20 cellular contexts compared by ENCODE assay signal in the genomic region with DNA sequence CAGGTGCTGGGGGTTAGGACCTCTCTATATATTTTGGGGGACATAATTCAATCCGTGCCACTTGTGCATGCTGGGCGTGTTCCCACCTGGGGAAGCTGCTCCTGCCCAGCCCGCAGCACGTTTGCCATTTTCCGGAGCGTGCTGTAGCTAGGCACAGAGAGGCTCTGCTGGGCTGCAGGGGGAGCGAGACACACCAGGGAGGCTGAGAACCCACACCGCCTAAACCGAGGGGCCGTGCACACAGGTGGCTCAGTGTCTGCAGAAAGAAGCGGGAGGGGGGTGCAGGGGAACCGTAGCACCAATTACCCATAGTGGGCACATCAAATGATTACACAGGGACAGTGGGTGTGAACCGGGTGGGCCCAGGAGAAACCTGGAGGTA. TPM values are rescaled to one million over a fixed set of nuclear protein-coding genes. Genes with fewer than 3 reads are reported as not detected.
DNase-seq lines count a peak whose midpoint lies in the region; ATAC-seq and TF ChIP-seq lines count a peak whose summit lies in the region.
"Had no signal": no experiment of that assay in that cellular context is flagged by ENCODE, and none has a peak within 500 bp of the region (broad histone marks: within the 10 kb centered on the region; RNA-seq: fewer than 3 reads in every experiment).

No MANE protein-coding gene starts in this region.

- no peaks in the 10 kb centered on the region for H3K79me2 ChIP-seq in PC-3 (ENCODE audit: low read length)

- no peak overlapping the region for H3K4me3 Mint-ChIP-seq in T-helper 17 cell
- H3K4me3 Mint-ChIP-seq in natural killer cell treated with Interleukin-12 subunit alpha and Interleukin-12 subunit beta and Interleukin-15 and Interleukin-18, amount 100 ng/mL, for 72 hours, result peak overlapping the region; percentile 93
- H3K4me3 Mint-ChIP-seq: H9 had no signal

- no peaks in the 10 kb centered on the region for H3K9me3 ChIP-seq in T-helper 17 cell (ENCODE audit: control insufficient read depth, low read length, poor library complexity, severe bottlenecking)
- H3K9me3 ChIP-seq in aorta (ENCODE audit: control insufficient read depth, low read length), result no peaks in the 10 kb centered on the region
- H3K9me3 ChIP-seq in PC-3 (ENCODE audit: low read length), result no peaks in the 10 kb centered on the region
- H3K9me3 ChIP-seq: MG63 had no signal

- H3K4me1 Mint-ChIP-seq in T-helper 17 cell, result peaks cover 26% of the 10 kb centered on the region
- H3K4me1 Mint-ChIP-seq in natural killer cell treated with Interleukin-12 subunit alpha and Interleukin-12 subunit beta and Interleukin-15 and Interleukin-18, amount 100 ng/mL, for 72 hours (ENCODE audit: low read depth in 2 of 2), result peaks cover 19 to 31% of the 10 kb centered on the region in 2 donors

- no peak overlapping the region for H3K9ac ChIP-seq in PC-3 (ENCODE audit: low read length)
- H3K9ac ChIP-seq: GM23248 had no signal

- no peak for TF ChIP-seq CTCF in PC-3 (conservative IDR thresholded peaks at IDR 0.05; ENCODE audit: low read depth, low read length)

- H3K4me1 ChIP-seq in aorta (ENCODE audit: control insufficient read depth in 1 of 2, insufficient read depth in 2 of 2, low read length in 2 of 2), result no peaks in the 10 kb centered on the region
- peaks cover 18% of the 10 kb centered on the region for H3K4me1 ChIP-seq in PC-3 (ENCODE audit: insufficient read depth, low read length)

- no peak for ATAC-seq in Right ventricle myocardium superior (ENCODE audit: poor library complexity)
- ATAC-seq in Right ventricle myocardium inferior, result no peak
- no peak for ATAC-seq in T-helper 17 cell
- ATAC-seq in natural killer cell treated with Interleukin-12 subunit alpha and Interleukin-12 subunit beta and Interleukin-15 and Interleukin-18, amount 100 ng/mL, for 72 hours, result no peak
- no peak for ATAC-seq in aorta (ENCODE audit: low FRiP score)
- no peak for ATAC-seq in HG02798 (IDR thresholded peaks at IDR 0.05; ENCODE audit: poor library complexity, unreplicated experiment)
- no peak for ATAC-seq in PC-3
- ATAC-seq: HepG2, K562 had no signal

- no peaks in the 10 kb centered on the region for H3K36me3 Mint-ChIP-seq in T-helper 17 cell (ENCODE audit: low read depth)
- H3K36me3 Mint-ChIP-seq in natural killer cell treated with Interleukin-12 subunit alpha and Interleukin-12 subunit beta and Interleukin-15 and Interleukin-18, amount 100 ng/mL, for 72 hours, result no peaks in the 10 kb centered on the region

- H3K9me2 ChIP-seq in PC-3 (replicated peaks; ENCODE audit: low read length), result no peaks in the 10 kb centered on the region

- CTCF ChIA-PET in PC-3 (lab: Charles Lee), result no interaction called here

- intact Hi-C loops in Right ventricle myocardium superior (cut with DNase I), result no loop called here
- intact Hi-C loops in Right ventricle myocardium inferior (cut with DNase I), result no loop called here
- intact Hi-C loops in aorta (cut with DNase I), result no loop called here
- intact Hi-C loops in PC-3 (cut with micrococcal nuclease), result no loop called here

- no TSS peak for BruUV-seq in PC-3 (replicated peaks; lab: Mats Ljungman, UMichigan)

- no peaks in the 10 kb centered on the region for H3K36me3 ChIP-seq in aorta (ENCODE audit: control insufficient read depth in 1 of 2, insufficient read depth in 2 of 2, low read length in 1 of 2)
- no peaks in the 10 kb centered on the region for H3K36me3 ChIP-seq in PC-3 (ENCODE audit: low read depth, low read length)
- H3K36me3 ChIP-seq: MG63 had no signal

- 98% methylated on average over 13 of the region's 13 CpGs for WGBS in aorta, 2 donors

- no peak overlapping the region for H2AFZ ChIP-seq in PC-3 (ENCODE audit: low read length)
- H2AFZ ChIP-seq: GM23248 had no signal

- H3K27me3 Mint-ChIP-seq in T-helper 17 cell, result no peaks in the 10 kb centered on the region
- H3K27me3 Mint-ChIP-seq in natural killer cell treated with Interleukin-12 subunit alpha and Interleukin-12 subunit beta and Interleukin-15 and Interleukin-18, amount 100 ng/mL, for 72 hours, result no peaks in the 10 kb centered on the region

- H3K4me2 ChIP-seq in PC-3 (ENCODE audit: low read length), result no peak overlapping the region

- H3K9me3 Mint-ChIP-seq in natural killer cell treated with Interleukin-12 subunit alpha and Interleukin-12 subunit beta and Interleukin-15 and Interleukin-18, amount 100 ng/mL, for 72 hours, result no peaks in the 10 kb centered on the region
- H3K9me3 Mint-ChIP-seq: H9 had no signal

- H3K27ac ChIP-seq in aorta (ENCODE audit: low read depth in 1 of 2, low read length in 2 of 2) (no peak overlapping the region), PC-3 (ENCODE audit: low read length) (no peak overlapping the region)
- H3K27ac ChIP-seq: GM23248 had no signal

- H3K4me3 ChIP-seq in aorta (ENCODE audit: low read length in 2 of 2) (no peak overlapping the region), PC-3 (ENCODE audit: low read length) (no peak overlapping the region)
- H3K4me3 ChIP-seq: GM23248, K562, MG63 had no signal

- POLR2A ChIA-PET in PC-3 (lab: Charles Lee; ENCODE audit: unreplicated experiment), result no interaction called here

- H4K20me1 ChIP-seq in PC-3 (ENCODE audit: low read length), result no peaks in the 10 kb centered on the region

- H3K27me3 ChIP-seq in aorta (ENCODE audit: control insufficient read depth in 1 of 2, insufficient read depth in 2 of 2, low read length in 1 of 2) (no peaks in the 10 kb centered on the region), PC-3 (ENCODE audit: low read length) (no peaks in the 10 kb centered on the region)
- H3K27me3 ChIP-seq: MG63 had no signal

- peak overlapping the region; percentile 43 for H3K27ac Mint-ChIP-seq in T-helper 17 cell
- H3K27ac Mint-ChIP-seq in natural killer cell treated with Interleukin-12 subunit alpha and Interleukin-12 subunit beta and Interleukin-15 and Interleukin-18, amount 100 ng/mL, for 72 hours, result peak overlapping the region in 1 of 2 donors; percentile 95

- peak; percentile 13 for DNase-seq in Right ventricle myocardium superior
- DNase-seq in Right ventricle myocardium inferior (ENCODE audit: missing footprints), result no peak
- DNase-seq in T-helper 17 cell, result no peak
- no peak for DNase-seq in natural killer cell treated with Interleukin-12 subunit alpha and Interleukin-12 subunit beta and Interleukin-15 and Interleukin-18, amount 100 ng/mL, for 72 hours (ENCODE audit: low spot score)
- peak; percentile 34 to 55 for DNase-seq in aorta
- DNase-seq in PC-3, result no peak
- DNase-seq: 8988T, DMS79 treated with DMSO at 0.1 percent for 48 hours, GM23248, H9, MG63, NCI-H1048, NCI-H1417 treated with DMSO at 0.1 percent for 48 hours, NCI-H187, NCI-H446, NCI-H526, SHP77 had no signal

- H3F3A ChIP-seq in PC-3 (ENCODE audit: low read length, unreplicated experiment), result no peaks in the 10 kb centered on the region

RNA-seq across cellular contexts. Expression of a gene that starts 27.0 kb away (rescaled TPM):
- total RNA-seq in Right ventricle myocardium superior, result 120 TPM
- total RNA-seq in Right ventricle myocardium inferior, result 122 TPM
- total RNA-seq in T-helper 17 cell, result 10 to 100 TPM; 41.3 to 51.8 TPM
- total RNA-seq in natural killer cell treated with Interleukin-12 subunit alpha and Interleukin-12 subunit beta and Interleukin-15 and Interleukin-18, amount 100 ng/mL, for 72 hours, result 10 to 100 TPM; 19.9 to 22.6 TPM
- 10 to 100 TPM; 52.3 to 69.9 TPM for total RNA-seq in aorta
- 10 to 100 TPM; 34.0 to 52.8 TPM for polyA plus RNA-seq in aorta
- 21.5 and 23.9 TPM in 2 replicates for total RNA-seq in PC-3 (2014; rRNA removed)

Comparison
In these comparisons a context has a peak if more than half of its experiments do, and no peak if none do; other contexts are left out.
1. DNase-seq: peak in Right ventricle myocardium superior (single experiment) and aorta (2 of 2); none in Right ventricle myocardium inferior (single experiment), T-helper 17 cell (0 of 3), natural killer cell treated with Interleukin-12 subunit alpha and Interleukin-12 subunit beta and Interleukin-15 and Interleukin-18, amount 100 ng/mL, for 72 hours (single experiment) and PC-3 (single experiment).